14 cellular contexts compared by ENCODE assay signal in the genomic region with DNA sequence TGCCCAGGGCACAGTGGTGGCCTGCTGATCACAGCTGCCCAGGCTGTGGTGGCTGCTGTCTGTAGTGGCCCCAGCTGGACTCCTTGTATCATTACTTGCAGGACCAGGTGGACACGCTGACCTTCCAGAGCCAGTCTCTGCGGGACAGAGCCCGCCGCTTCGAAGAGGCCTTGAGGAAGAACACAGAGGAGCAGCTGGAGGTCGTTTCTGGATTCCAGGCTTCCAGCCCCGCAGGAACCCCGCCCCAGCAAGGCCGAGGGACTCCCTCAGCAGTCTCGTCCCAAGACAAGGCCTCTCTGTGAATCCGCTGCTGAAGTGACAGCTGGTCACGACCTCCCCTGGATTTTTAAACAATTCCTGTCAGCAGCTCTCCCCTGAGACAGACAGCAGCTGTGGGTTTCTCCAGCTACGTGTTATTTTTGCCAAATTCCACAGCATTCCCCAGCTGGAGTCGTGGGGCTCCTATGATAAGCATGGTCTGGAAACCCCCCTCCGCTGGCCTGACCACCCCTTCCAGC.
DNase-seq lines count a peak whose midpoint lies in the region; ATAC-seq and TF ChIP-seq lines count a peak whose summit lies in the region.
"Had no signal": no experiment of that assay in that cellular context is flagged by ENCODE, and none has a peak within 500 bp of the region (broad histone marks: within the 10 kb centered on the region; RNA-seq: fewer than 3 reads in every experiment).

No MANE protein-coding gene starts in this region.

- H3K9me3 ChIP-seq in right cardiac atrium (ENCODE audit: control insufficient read depth, low read length), result no peaks in the 10 kb centered on the region
- H3K9me3 ChIP-seq: adrenal gland, Peyer's patch had no signal

- no peak overlapping the region for H3K4me3 Mint-ChIP-seq in osteocyte (ENCODE audit: unreplicated experiment)
- H3K4me3 Mint-ChIP-seq: immature natural killer cell had no signal

- peak overlapping the region; percentile 75 for H3K27ac Mint-ChIP-seq in osteocyte (ENCODE audit: unreplicated experiment)
- H3K27ac Mint-ChIP-seq: immature natural killer cell had no signal

- no peaks in the 10 kb centered on the region for H3K9me3 Mint-ChIP-seq in osteocyte (ENCODE audit: unreplicated experiment)
- H3K9me3 Mint-ChIP-seq: IgD-negative memory B cell, immature natural killer cell had no signal

- H3K27ac ChIP-seq in right cardiac atrium (ENCODE audit: low read length), result peak overlapping the region; percentile 45
- H3K27ac ChIP-seq: adrenal gland had no signal

- DNase-seq in DMS 273 (lab: John Stamatoyannopoulos, UW; ENCODE audit: unreplicated experiment), result peak; percentile 75
- peak; percentile 53 for DNase-seq in astrocyte of the spinal cord (ENCODE audit: low read depth, low spot score)
- peak; percentile 80 to 88 (median 88) for DNase-seq in right cardiac atrium
- peak; percentile 90 for DNase-seq in osteocyte (ENCODE audit: extremely low spot score, unreplicated experiment)
- DNase-seq in SKM-1 (lab: John Stamatoyannopoulos, UW; ENCODE audit: unreplicated experiment), result no peak
- DNase-seq in NCI-H774 (lab: John Stamatoyannopoulos, UW), result no peak
- DNase-seq in AG08396 (ENCODE audit: low spot score), result no peak
- DNase-seq: immature natural killer cell, NCI-H2081, T1000 had no signal

- H3K4me1 Mint-ChIP-seq in osteocyte (ENCODE audit: unreplicated experiment), result peaks cover 30% of the 10 kb centered on the region
- H3K4me1 Mint-ChIP-seq: immature natural killer cell had no signal

- H3K27me3 Mint-ChIP-seq in osteocyte (ENCODE audit: unreplicated experiment), result peaks cover 3% of the 10 kb centered on the region

- no peak overlapping the region for H3K4me3 ChIP-seq in astrocyte of the spinal cord (ENCODE audit: low read depth, low read length)
- no peak overlapping the region for H3K4me3 ChIP-seq in right cardiac atrium (ENCODE audit: low read length)
- H3K4me3 ChIP-seq: adrenal gland had no signal

- in situ Hi-C loops in astrocyte of the spinal cord (cut with HindIII; ENCODE audit: low sequenced_read_pairs), result no loop called here

- WGBS in right cardiac atrium, result 19% methylated on average over 15 of the region's 15 CpGs

- no peak for TF ChIP-seq CTCF in astrocyte of the spinal cord (IDR thresholded peaks at IDR 0.05; ENCODE audit: low read depth, low read length)
- no peak for TF ChIP-seq CTCF in osteocyte (IDR thresholded peaks at IDR 0.05)

- intact Hi-C loops in right cardiac atrium (cut with DNase I), result no loop called here

- ATAC-seq in right cardiac atrium (peak; percentile 79 to 85), GM19023 (IDR thresholded peaks at IDR 0.05; ENCODE audit: unreplicated experiment) (no peak)

- no peaks in the 10 kb centered on the region for H3K36me3 Mint-ChIP-seq in osteocyte (ENCODE audit: unreplicated experiment)
- H3K36me3 Mint-ChIP-seq: IgD-negative memory B cell, immature natural killer cell had no signal

- no peaks in the 10 kb centered on the region for H3K4me1 ChIP-seq in right cardiac atrium (ENCODE audit: control insufficient read depth, insufficient read depth, low read length)
- H3K4me1 ChIP-seq: adrenal gland had no signal

- H3K27me3 ChIP-seq in right cardiac atrium (ENCODE audit: control insufficient read depth, insufficient read depth), result no peaks in the 10 kb centered on the region
- H3K27me3 ChIP-seq: Peyer's patch had no signal

Comparison
In these comparisons a context has a peak if more than half of its experiments do, and no peak if none do; other contexts are left out.
1. DNase-seq: peak in DMS 273 (single experiment), astrocyte of the spinal cord (single experiment), right cardiac atrium (3 of 3) and osteocyte (single experiment); none in SKM-1 (single experiment), NCI-H774 (single experiment) and AG08396 (single experiment).